17 cellular contexts compared by ENCODE assay signal in genomic region chr2:149894760-149895159, GRCh38.
DNase-seq lines count a peak whose midpoint lies in the region; ATAC-seq, FAIRE-seq and TF ChIP-seq lines count a peak whose summit lies in the region.
"Had no signal": no experiment of that assay in that cellular context is flagged by ENCODE, and none has a peak within 500 bp of the region (broad histone marks: within the 10 kb centered on the region; RNA-seq: fewer than 3 reads in every experiment).

No MANE protein-coding gene starts in this region.

- WGBS in esophagus squamous epithelium, 2 donors = 70 to 86% methylated on average over 2 to 5 of the region's 5 CpGs

- intact Hi-C loops in tibial artery (cut with DNase I; ENCODE audit: low total_unique reads) = no loop called here
- intact Hi-C loops in esophagus squamous epithelium (cut with DNase I) = no loop called here

- no peak for FAIRE-seq in RCC 7860 (lab: Jason Lieb, UNC)
- FAIRE-seq: endometrium, HTR-8/SVneo had no signal

- peak overlapping the region; percentile 66 for H3K4me2 ChIP-seq in KMS-11
- H3K4me2 ChIP-seq: hepatocyte had no signal

- H3K4me1 ChIP-seq in KMS-11 (ENCODE audit: low read depth, poor library complexity, severe bottlenecking) = peaks cover 51% of the 10 kb centered on the region
- H3K4me1 ChIP-seq in foreskin keratinocyte = peaks cover 3% of the 10 kb centered on the region
- H3K4me1 ChIP-seq in tibial artery = no peaks in the 10 kb centered on the region
- no peaks in the 10 kb centered on the region for H3K4me1 ChIP-seq in esophagus squamous epithelium

- H3K4me3 ChIP-seq in KMS-11 (IDR thresholded peaks at IDR 0.05; ENCODE audit: insufficient read depth, low read depth, low read length) = no peak overlapping the region
- no peak overlapping the region for H3K4me3 ChIP-seq in tibial artery
- no peak overlapping the region for H3K4me3 ChIP-seq in esophagus squamous epithelium
- H3K4me3 ChIP-seq: hepatocyte, lung, skin epidermis had no signal

- H3K36me3 ChIP-seq in KMS-11 (ENCODE audit: insufficient read depth) (no peaks in the 10 kb centered on the region), tibial artery (no peaks in the 10 kb centered on the region), esophagus squamous epithelium (no peaks in the 10 kb centered on the region)
- H3K36me3 ChIP-seq: WERI-Rb-1 had no signal

- DNase-seq in RCC 7860 (ENCODE audit: low spot score) (peak; percentile 16), foreskin keratinocyte (peak; percentile 93 to 98), tibial artery (peak; percentile 35 to 62), esophagus squamous epithelium (lab: John Stamatoyannopoulos, UW) (no peak), DMS53 treated with DMSO at 0.1 percent for 48 hours (lab: John Stamatoyannopoulos, UW; ENCODE audit: unreplicated experiment) (no peak)
- DNase-seq: activated naive CD4-positive, alpha-beta T cell treated with anti-CD3 and anti-CD28 coated beads, Interleukin-2, amount 50 U/mL, for 16 hours; central memory CD4-positive, alpha-beta T cell; NCI-H524 treated with DMSO at 0.1 percent for 48 hours; SHP77 treated with DMSO at 0.1 percent for 48 hours; WERI-Rb-1 had no signal

- peak; percentile 81 for ATAC-seq in foreskin keratinocyte
- no peak for ATAC-seq in GM21529 (IDR thresholded peaks at IDR 0.05; ENCODE audit: unreplicated experiment)

- peak overlapping the region; percentile 72 for H3K27ac ChIP-seq in KMS-11
- H3K27ac ChIP-seq in foreskin keratinocyte = no peak overlapping the region
- no peak overlapping the region for H3K27ac ChIP-seq in tibial artery
- no peak overlapping the region for H3K27ac ChIP-seq in esophagus squamous epithelium
- H3K27ac ChIP-seq: hepatocyte, skin epidermis, WERI-Rb-1 had no signal

- no peaks in the 10 kb centered on the region for H3K9me3 ChIP-seq in tibial artery
- H3K9me3 ChIP-seq in esophagus squamous epithelium = no peaks in the 10 kb centered on the region

- TF ChIP-seq POLR2A in esophagus squamous epithelium (IDR thresholded peaks at IDR 0.05) = no peak

- H2AFZ ChIP-seq in KMS-11 (ENCODE audit: low read depth) = no peak overlapping the region
- H2AFZ ChIP-seq: hepatocyte had no signal

- H3K9ac ChIP-seq in KMS-11 = no peak overlapping the region

- no peak for TF ChIP-seq CTCF in KMS-11 (conservative IDR thresholded peaks at IDR 0.05; ENCODE audit: low read depth, low read length)
- TF ChIP-seq CTCF in foreskin keratinocyte (conservative IDR thresholded peaks at IDR 0.05) = no peak
- no peak for TF ChIP-seq CTCF in tibial artery (IDR thresholded peaks at IDR 0.05)
- TF ChIP-seq CTCF in esophagus squamous epithelium (IDR thresholded peaks at IDR 0.05) = no peak

- H3K27me3 ChIP-seq in KMS-11 (ENCODE audit: insufficient read depth, low read depth) (no peaks in the 10 kb centered on the region), foreskin keratinocyte (peaks cover 27% of the 10 kb centered on the region), tibial artery (no peaks in the 10 kb centered on the region), esophagus squamous epithelium (no peaks in the 10 kb centered on the region)
- H3K27me3 ChIP-seq: hepatocyte had no signal

- no peaks in the 10 kb centered on the region for H4K20me1 ChIP-seq in KMS-11 (ENCODE audit: insufficient read depth)

- H3K79me2 ChIP-seq in KMS-11 (ENCODE audit: insufficient read depth, low read depth) = no peaks in the 10 kb centered on the region
- H3K79me2 ChIP-seq: hepatocyte had no signal

Comparison
In these comparisons a context has a peak if more than half of its experiments do, and no peak if none do; other contexts are left out.
1. DNase-seq: peak in RCC 7860 (single experiment), foreskin keratinocyte (2 of 2) and tibial artery (2 of 2); none in esophagus squamous epithelium (single experiment) and DMS53 treated with DMSO at 0.1 percent for 48 hours (single experiment).